ENCODE assay signal across 1 cellular context in the genomic region with DNA sequence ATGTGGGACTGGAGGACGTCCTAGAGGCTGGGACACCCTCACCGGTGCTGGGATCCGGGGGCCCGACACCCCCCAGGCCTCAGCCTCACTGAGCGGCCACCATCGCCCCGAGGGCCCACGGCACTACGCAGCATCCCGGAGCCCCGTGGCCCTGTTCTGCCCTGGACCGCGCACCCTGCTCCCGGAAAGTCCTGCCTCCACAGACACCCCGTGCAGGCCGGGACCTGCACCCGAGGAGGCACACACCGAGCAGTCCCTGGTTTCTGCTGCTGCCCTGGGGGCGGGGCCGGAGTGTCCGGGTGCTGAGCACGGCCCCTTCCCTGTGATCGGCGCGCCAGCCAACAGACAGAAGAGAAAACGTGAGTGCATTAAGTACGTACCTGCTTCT.
TF ChIP-seq lines count a peak whose summit lies in the region.

No MANE protein-coding gene starts in this region.

TF ChIP-seq in HepG2, 621 proteins besides CTCF, POLR2A, EP300 and RAD21:
- TF ChIP-seq CHCHD3 (CRISPR knock-in tag; IDR thresholded peaks at IDR 0.05) (no peak), ZNF251 (CRISPR knock-in tag; IDR thresholded peaks at IDR 0.05) (no peak), SP1 (IDR thresholded peaks at IDR 0.05) (no peak), SP1 (CRISPR knock-in tag; IDR thresholded peaks at IDR 0.05) (no peak), CCAR2 (optimal IDR thresholded peaks at IDR 0.05; ENCODE audit: low read depth, low read length) (no peak), ZFP1 (CRISPR knock-in tag; IDR thresholded peaks at IDR 0.05) (no peak), RFXANK (CRISPR knock-in tag; IDR thresholded peaks at IDR 0.05) (no peak), CENPX (CRISPR knock-in tag; IDR thresholded peaks at IDR 0.05) (no peak), ZNF33A (CRISPR knock-in tag; IDR thresholded peaks at IDR 0.05; ENCODE audit: borderline replicate concordance) (no peak), HMG20B (CRISPR knock-in tag; conservative IDR thresholded peaks at IDR 0.05) (no peak), ZNF143 (CRISPR knock-in tag; IDR thresholded peaks at IDR 0.05) (no peak), ZNF431 (CRISPR knock-in tag; IDR thresholded peaks at IDR 0.05; ENCODE audit: borderline replicate concordance, low read depth) (no peak)
- TF ChIP-seq, protein P1, sequence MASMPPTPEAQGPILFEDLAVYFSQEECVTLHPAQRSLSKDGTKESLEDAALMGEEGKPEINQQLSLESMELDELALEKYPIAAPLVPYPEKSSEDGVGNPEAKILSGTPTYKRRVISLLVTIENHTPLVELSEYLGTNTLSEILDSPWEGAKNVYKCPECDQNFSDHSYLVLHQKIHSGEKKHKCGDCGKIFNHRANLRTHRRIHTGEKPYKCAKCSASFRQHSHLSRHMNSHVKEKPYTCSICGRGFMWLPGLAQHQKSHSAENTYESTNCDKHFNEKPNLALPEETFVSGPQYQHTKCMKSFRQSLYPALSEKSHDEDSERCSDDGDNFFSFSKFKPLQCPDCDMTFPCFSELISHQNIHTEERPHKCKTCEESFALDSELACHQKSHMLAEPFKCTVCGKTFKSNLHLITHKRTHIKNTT (CRISPR knock-in tag; IDR thresholded peaks at IDR 0.05), result no peak
- TF ChIP-seq, protein P2, sequence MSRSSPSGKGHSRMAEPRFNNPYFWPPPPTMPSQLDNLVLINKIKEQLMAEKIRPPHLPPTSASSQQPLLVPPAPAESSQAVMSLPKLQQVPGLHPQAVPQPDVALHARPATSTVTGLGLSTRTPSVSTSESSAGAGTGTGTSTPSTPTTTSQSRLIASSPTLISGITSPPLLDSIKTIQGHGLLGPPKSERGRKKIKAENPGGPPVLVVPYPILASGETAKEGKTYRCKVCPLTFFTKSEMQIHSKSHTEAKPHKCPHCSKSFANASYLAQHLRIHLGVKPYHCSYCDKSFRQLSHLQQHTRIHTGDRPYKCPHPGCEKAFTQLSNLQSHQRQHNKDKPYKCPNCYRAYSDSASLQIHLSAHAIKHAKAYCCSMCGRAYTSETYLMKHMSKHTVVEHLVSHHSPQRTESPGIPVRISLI (CRISPR knock-in tag; IDR thresholded peaks at IDR 0.05; ENCODE audit: borderline replicate concordance), result no peak
